ENCODE assay signal across 8 cellular contexts in genomic region chr1:119779869-119780356, GRCh38. TPM values are rescaled to one million over a fixed set of nuclear protein-coding genes. Genes with fewer than 3 reads are reported as not detected.
DNase-seq lines count a peak whose midpoint lies in the region; TF ChIP-seq lines count a peak whose summit lies in the region.

No MANE protein-coding gene starts in this region.

- H2BK5ac ChIP-seq in H9 (ENCODE audit: insufficient read length, low read length): no peak overlapping the region

- H3K9ac ChIP-seq in H9 (ENCODE audit: extremely low read depth, insufficient read length, low read length): no peak overlapping the region

- intact Hi-C loops in esophagus squamous epithelium (cut with DNase I): no loop called here
- intact Hi-C loops in posterior vena cava (cut with DNase I): no loop called here

- H2BK20ac ChIP-seq in H9 (ENCODE audit: low read depth, low read length, poor library complexity, severe bottlenecking): no peak overlapping the region

- H3K14ac ChIP-seq in H9 (ENCODE audit: insufficient read depth, low read length): no peak overlapping the region

- H3K36me3 ChIP-seq in BJ (ENCODE audit: control insufficient read depth, insufficient read depth, low read length) (no peaks in the 10 kb centered on the region), esophagus squamous epithelium (no peaks in the 10 kb centered on the region), osteoblast (ENCODE audit: insufficient read depth, low read length) (no peaks in the 10 kb centered on the region)

- no peaks in the 10 kb centered on the region for H4K20me1 ChIP-seq in osteoblast (ENCODE audit: insufficient read depth, low read length)
- H4K20me1 ChIP-seq in H9 (ENCODE audit: control insufficient read depth, insufficient read depth, insufficient read length): no peaks in the 10 kb centered on the region

- no peaks in the 10 kb centered on the region for H3K36me3 Mint-ChIP-seq in H9 (ENCODE audit: insufficient read depth in 1 of 3, low read depth in 3 of 3)

- 6 to 27% methylated on average over 5 of the region's 5 CpGs for WGBS in esophagus squamous epithelium, 2 donors
- WGBS in H9 (ENCODE audit: extremely low coverage, insufficient read length, low lambda C conversion rate): no CpG with 5 or more reads among the region's 5 CpGs

- H3K23ac ChIP-seq in H9 (ENCODE audit: insufficient read length, low read depth, low read length): no peak overlapping the region

- peaks cover 3% of the 10 kb centered on the region; the same call in 1 of the 2 replicates for H3K27me3 ChIP-seq in BJ (ENCODE audit: control insufficient read depth, insufficient read depth, low read length)
- no peaks in the 10 kb centered on the region for H3K27me3 ChIP-seq in esophagus squamous epithelium
- H3K27me3 ChIP-seq in osteoblast (ENCODE audit: insufficient read depth, low read length): peaks cover 10% of the 10 kb centered on the region
- no peaks in the 10 kb centered on the region for H3K27me3 ChIP-seq in H9 (ENCODE audit: insufficient read depth, low read length)

- no peak overlapping the region for H3K18ac ChIP-seq in H9 (ENCODE audit: insufficient read length, low read depth, low read length)

- peaks cover 0 to 4% of the 10 kb centered on the region in 2 experiments; a peak in 2 of 4 replicates for H3K4me1 Mint-ChIP-seq in H9

- no peaks in the 10 kb centered on the region for H3K79me1 ChIP-seq in H9 (ENCODE audit: insufficient read depth, low read depth, low read length, poor library complexity, severe bottlenecking)

- no peak overlapping the region for H2BK12ac ChIP-seq in H9 (ENCODE audit: insufficient read length, low read depth, low read length)

- H4K91ac ChIP-seq in H9 (ENCODE audit: insufficient read length, low read depth, low read length): no peak overlapping the region

- no peak overlapping the region for H3K4me3 Mint-ChIP-seq in H9

- H4K8ac ChIP-seq in H9 (replicated peaks; ENCODE audit: insufficient read length, low read depth, low read length): no peak overlapping the region

- POLR2A ChIA-PET in BJ (lab: Charles Lee): no interaction called here

- H2BK15ac ChIP-seq in H9 (ENCODE audit: low read depth, low read length): no peak overlapping the region

- H3T11ph ChIP-seq in H9 (ENCODE audit: low read length): no peak overlapping the region

- no peak for TF ChIP-seq POLR2A in esophagus squamous epithelium (IDR thresholded peaks at IDR 0.05)

- no peak overlapping the region for H3K56ac ChIP-seq in H9 (ENCODE audit: insufficient read length, low read depth, low read length)

- no peaks in the 10 kb centered on the region; the same call in 1 of the 2 replicates for H3K27me3 Mint-ChIP-seq in H9 (ENCODE audit: low read depth)

- H3K79me2 ChIP-seq in osteoblast (ENCODE audit: insufficient read depth, low read length) (no peaks in the 10 kb centered on the region), H9 (ENCODE audit: insufficient read depth, low read length) (no peaks in the 10 kb centered on the region)

- H3K9me3 Mint-ChIP-seq in H9: no peaks in the 10 kb centered on the region

- H4K5ac ChIP-seq in H9 (ENCODE audit: insufficient read length, low read depth, low read length): no peak overlapping the region

- H3K9me3 ChIP-seq in esophagus squamous epithelium (no peaks in the 10 kb centered on the region), osteoblast (ENCODE audit: low read depth, low read length) (no peaks in the 10 kb centered on the region), H9 (ENCODE audit: control insufficient read depth, low read depth, low read length) (no peaks in the 10 kb centered on the region)

- no peak overlapping the region for H2AK5ac ChIP-seq in H9 (ENCODE audit: insufficient read length, low read length)

- H3K4me3 ChIP-seq in BJ (ENCODE audit: low read depth, low read length): peak overlapping the region; percentile 8
- H3K4me3 ChIP-seq in esophagus squamous epithelium: peak overlapping the region in 1 of 4 donors; percentile 37
- peak overlapping the region; percentile 64 for H3K4me3 ChIP-seq in osteoblast (ENCODE audit: insufficient read depth, low read length)

- no peak overlapping the region for H3K4ac ChIP-seq in H9 (ENCODE audit: low read depth, low read length)

- no peaks in the 10 kb centered on the region for H3K23me2 ChIP-seq in H9 (ENCODE audit: insufficient read length, low read depth, low read length, poor library complexity, severe bottlenecking)

- H3K27ac ChIP-seq in esophagus squamous epithelium: peak overlapping the region in 3 of 4 donors; percentile 49 to 78 (median 63)
- H3K27ac ChIP-seq in osteoblast (ENCODE audit: low read depth, low read length): no peak overlapping the region
- H3K27ac ChIP-seq in H9 (ENCODE audit: insufficient read length, low read depth, low read length): no peak overlapping the region

- H3K4me2 ChIP-seq in osteoblast (ENCODE audit: insufficient read depth, low read length) (peak overlapping the region; percentile 76), H9 (ENCODE audit: insufficient read depth, insufficient read length, low read length) (no peak overlapping the region)

- CTCF ChIA-PET in BJ (lab: Yijun Ruan, JAX): interaction anchor here (0.8 to 3.4 kb wide), 5 partner anchors 15 to 79 kb away, joined by 3 to 9 read pairs (median 4); no protein-coding TSS in a partner anchor

- no peak for TF ChIP-seq CTCF in BJ (IDR thresholded peaks at IDR 0.05; ENCODE audit: insufficient read depth, low read depth, low read length)
- TF ChIP-seq CTCF in esophagus squamous epithelium (IDR thresholded peaks at IDR 0.05): no peak
- TF ChIP-seq CTCF in osteoblast (IDR thresholded peaks at IDR 0.05; ENCODE audit: extremely low read depth, low read depth, low read length): no peak
- no peak for TF ChIP-seq CTCF in H9 (conservative IDR thresholded peaks at IDR 0.05)

- H3K4me1 ChIP-seq in esophagus squamous epithelium (peaks cover 22 to 50% (median 24%) of the 10 kb centered on the region in 3 donors), osteoblast (ENCODE audit: insufficient read depth, low read length) (no peaks in the 10 kb centered on the region), H9 (ENCODE audit: insufficient read depth, low read length) (no peaks in the 10 kb centered on the region)

- H2BK120ac ChIP-seq in H9 (ENCODE audit: low read depth, low read length, poor library complexity, severe bottlenecking): no peak overlapping the region

- H3K27ac Mint-ChIP-seq in H9: no peak overlapping the region; a peak in 1 of 7 replicates

- DNase-seq in BJ (ENCODE audit: low read depth) (no peak), NCI-H2029 treated with DMSO at 0.1 percent for 48 hours (lab: John Stamatoyannopoulos, UW) (peak; percentile 71), esophagus squamous epithelium (lab: John Stamatoyannopoulos, UW) (no peak), osteoblast (ENCODE audit: insufficient read length, low spot score, missing footprints) (no peak), posterior vena cava (ENCODE audit: low spot score) (no peak), H9 (no peak), HPDE6-E6E7 (ENCODE audit: extremely low spot score) (no peak)
- DNase-seq in stimulated activated CD4-positive, alpha-beta T cell treated with anti-CD3 and anti-CD28 coated beads, Interleukin-2, amount 100 ng/mL, for 48 hours: no peak

- H2AFZ ChIP-seq in osteoblast (ENCODE audit: low read length) (peak overlapping the region; percentile 81), H9 (ENCODE audit: low read length) (no peak overlapping the region)

RNA-seq across cellular contexts. Expression of gene HMGCS2, which starts 11.2 kb away (rescaled TPM):
- polyA plus RNA-seq in BJ (2011; rRNA removed): not detected in 2 replicates
- not detected in 2 replicates for polyA minus RNA-seq in BJ (2011; rRNA and poly(A)+ RNA removed)
- total RNA-seq in esophagus squamous epithelium (10 to 100 TPM in 1 of 4 donors, 1 to 10 TPM in 2, not detected in 1; 1.1 to 27.0 (median 2.5) TPM), osteoblast (not detected in 2 replicates), posterior vena cava (not detected), H9 (2021) (not detected in 2 replicates)

RNA-seq across cellular contexts. Expression of gene REG4, which starts 31.3 kb away (rescaled TPM):
- polyA plus RNA-seq in BJ (2011; rRNA removed): not detected in 2 replicates
- not detected in 2 replicates for polyA minus RNA-seq in BJ (2011; rRNA and poly(A)+ RNA removed)
- total RNA-seq in esophagus squamous epithelium (not detected), osteoblast (not detected in 2 replicates), posterior vena cava (not detected), H9 (2021) (not detected in 2 replicates)

Comparison
In these comparisons a context has a peak if more than half of its experiments do, and no peak if none do; other contexts are left out.
1. H3K27ac ChIP-seq: peak in esophagus squamous epithelium (3 of 4); none in osteoblast (single experiment) and H9 (single experiment).